In genomic region chr5:68644971-68645370, GRCh38 we compare ENCODE assay signal across 14 cellular contexts.
DNase-seq lines count a peak whose midpoint lies in the region; ATAC-seq lines count a peak whose summit lies in the region.
"Had no signal": no experiment of that assay in that cellular context is flagged by ENCODE, and none has a peak within 500 bp of the region (broad histone marks: within the 10 kb centered on the region; RNA-seq: fewer than 3 reads in every experiment).

No MANE protein-coding gene starts in this region.

- no peaks in the 10 kb centered on the region for H3K36me3 ChIP-seq in MG63
- H3K36me3 ChIP-seq: BLaER1, thoracic aorta, WERI-Rb-1 had no signal

- DNase-seq in MV-4-11 (lab: John Stamatoyannopoulos, UW) (peak; percentile 46), NCI-H1417 (lab: John Stamatoyannopoulos, UW) (no peak), NCI-H1417 treated with DMSO at 0.1 percent for 48 hours (lab: John Stamatoyannopoulos, UW) (no peak), MG63 (no peak), NCI-H510A (lab: John Stamatoyannopoulos, UW) (no peak)
- DNase-seq: activated naive CD4-positive, alpha-beta T cell treated with anti-CD3 and anti-CD28 coated beads, Interleukin-2, amount 10 ng/mL, durations not matched to agents 7 days and 5 days; effector CD4-positive, alpha-beta T cell; WERI-Rb-1 had no signal

- ATAC-seq in GM18498 (IDR thresholded peaks at IDR 0.05; ENCODE audit: unreplicated experiment) (peak; percentile 99), GM19452 (IDR thresholded peaks at IDR 0.05; ENCODE audit: unreplicated experiment) (peak; percentile 96), HG02943 (IDR thresholded peaks at IDR 0.05; ENCODE audit: low read depth, unreplicated experiment) (peak; percentile 98)
- ATAC-seq: Panc1 had no signal

- H3K4me3 ChIP-seq in MG63, result no peak overlapping the region
- H3K4me3 ChIP-seq: BLaER1, thoracic aorta had no signal

- H3K9me3 ChIP-seq in MG63, result no peaks in the 10 kb centered on the region
- H3K9me3 ChIP-seq: BLaER1, thoracic aorta had no signal

- no peaks in the 10 kb centered on the region for H3K27me3 ChIP-seq in MG63
- H3K27me3 ChIP-seq: BLaER1 had no signal
